8 cellular contexts compared by ENCODE assay signal in the genomic region with DNA sequence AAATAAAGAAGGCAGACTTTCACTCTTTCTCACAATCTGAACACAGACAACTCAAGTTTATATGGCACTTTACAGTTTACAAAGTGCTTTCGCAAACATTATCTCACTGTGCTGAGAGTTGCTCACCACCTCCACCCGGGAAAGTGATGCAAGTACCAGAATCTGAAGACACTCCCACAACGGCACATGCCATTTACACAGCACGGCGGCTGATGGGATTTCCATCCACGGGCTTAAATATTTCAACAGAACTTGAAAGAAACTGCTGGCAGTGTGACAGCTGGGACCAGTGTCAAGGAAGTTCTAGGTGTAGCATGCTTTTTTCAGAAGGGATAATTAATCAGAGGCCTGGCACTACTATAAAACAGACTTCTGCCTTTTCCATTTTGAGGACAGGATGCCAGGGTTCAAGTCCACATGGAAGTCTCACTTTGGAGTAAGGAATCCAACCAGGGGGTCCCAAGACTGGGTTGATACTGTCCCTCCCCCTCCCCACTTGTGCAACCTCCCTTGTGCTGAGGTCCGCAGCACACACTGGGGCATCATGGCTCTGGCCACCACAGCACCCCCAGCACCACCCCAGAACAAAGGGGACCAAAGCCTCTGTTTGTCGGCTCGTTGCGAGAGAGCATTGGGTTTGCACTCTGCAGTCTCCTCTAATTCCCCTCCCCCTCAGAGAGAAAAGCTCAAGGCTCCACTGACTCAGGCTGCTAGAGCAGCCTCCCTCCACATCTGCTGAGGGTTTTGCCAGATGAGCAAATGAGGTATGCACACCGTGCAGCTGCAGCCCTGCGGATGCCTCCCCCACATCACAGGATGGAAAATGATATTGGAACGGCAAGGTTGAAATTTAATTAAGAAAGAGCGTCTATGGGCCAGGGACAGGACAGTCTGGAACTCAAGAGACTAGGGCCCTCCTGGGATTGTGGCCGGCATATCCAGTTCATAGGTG.
DNase-seq lines count a peak whose midpoint lies in the region; ATAC-seq and TF ChIP-seq lines count a peak whose summit lies in the region.

No MANE protein-coding gene starts in this region.

- peaks cover 24% of the 10 kb centered on the region for H3K4me1 ChIP-seq in foreskin keratinocyte
- H3K4me1 ChIP-seq in skeletal muscle tissue (ENCODE audit: control insufficient read depth in 3 of 3, insufficient read depth in 3 of 3, low read length in 3 of 3) = peaks cover 26 to 41% (median 32%) of the 10 kb centered on the region in 3 donors

- H3K27ac ChIP-seq in foreskin keratinocyte (peak overlapping the region; percentile 37), skeletal muscle tissue (ENCODE audit: low read depth, low read length) (peak overlapping the region; percentile 42)

- no peak for TF ChIP-seq CTCF in foreskin keratinocyte (conservative IDR thresholded peaks at IDR 0.05)

- peaks cover 0 to 10% (median 3%) of the 10 kb centered on the region in 3 donors for H3K36me3 ChIP-seq in skeletal muscle tissue (ENCODE audit: control insufficient read depth in 3 of 3, insufficient read depth in 3 of 3, low read length in 3 of 3)

- ATAC-seq in GM21723 (IDR thresholded peaks at IDR 0.05; ENCODE audit: unreplicated experiment) (peak; percentile 38), foreskin keratinocyte (peak; percentile 93), GM18517 (IDR thresholded peaks at IDR 0.05; ENCODE audit: unreplicated experiment) (no peak)

- no peaks in the 10 kb centered on the region for H3K9me3 ChIP-seq in skeletal muscle tissue (ENCODE audit: control insufficient read depth in 3 of 3, low read length in 3 of 3)

- H3K27me3 ChIP-seq in foreskin keratinocyte (no peaks in the 10 kb centered on the region), skeletal muscle tissue (ENCODE audit: control insufficient read depth in 3 of 3, insufficient read depth in 3 of 3, low read length in 3 of 3) (no peaks in the 10 kb centered on the region)

- no peak overlapping the region for H3K4me3 ChIP-seq in skeletal muscle tissue (ENCODE audit: low read length in 3 of 3)

- peak; percentile 77 for DNase-seq in SK-N-DZ (ENCODE audit: low spot score)
- DNase-seq in foreskin keratinocyte = peak; percentile 40 to 59
- DNase-seq in COR-L47 (lab: John Stamatoyannopoulos, UW) = no peak
- DNase-seq in NCI-H1092 treated with DMSO at 0.1 percent for 48 hours (lab: John Stamatoyannopoulos, UW) = no peak
- no peak for DNase-seq in Ammon's horn (ENCODE audit: low spot score)

- H3K9ac ChIP-seq in skeletal muscle tissue (ENCODE audit: low read depth in 1 of 3, low read length in 3 of 3) = no peak overlapping the region

Comparison
In these comparisons a context has a peak if more than half of its experiments do, and no peak if none do; other contexts are left out.
1. DNase-seq: peak in SK-N-DZ (single experiment) and foreskin keratinocyte (2 of 2); none in COR-L47 (single experiment), NCI-H1092 treated with DMSO at 0.1 percent for 48 hours (single experiment) and Ammon's horn (single experiment).